Comparison of ENCODE assay signal across 9 cellular contexts in genomic region chr6:47713200-47713599, GRCh38. TPM values are rescaled to one million over a fixed set of nuclear protein-coding genes. Genes with fewer than 3 reads are reported as not detected.
"Had no signal": no experiment of that assay in that cellular context is flagged by ENCODE, and none has a peak within 500 bp of the region (broad histone marks: within the 10 kb centered on the region; RNA-seq: fewer than 3 reads in every experiment).

No MANE protein-coding gene starts in this region.

- H3K4me3 ChIP-seq: GM12878 had no signal

- FAIRE-seq: G401.6, GM12878, GM12891, GM12892, GM18507, GM19239 had no signal

- DNase-seq: GDM1, GF-D8 had no signal

- ATAC-seq: GM12878 had no signal

RNA-seq across cellular contexts. Expression of gene ADGRF4, which starts 14.8 kb away (rescaled TPM):
- total RNA-seq: G401 had no signal
